ENCODE assay signal across 12 cellular contexts in the genomic region with DNA sequence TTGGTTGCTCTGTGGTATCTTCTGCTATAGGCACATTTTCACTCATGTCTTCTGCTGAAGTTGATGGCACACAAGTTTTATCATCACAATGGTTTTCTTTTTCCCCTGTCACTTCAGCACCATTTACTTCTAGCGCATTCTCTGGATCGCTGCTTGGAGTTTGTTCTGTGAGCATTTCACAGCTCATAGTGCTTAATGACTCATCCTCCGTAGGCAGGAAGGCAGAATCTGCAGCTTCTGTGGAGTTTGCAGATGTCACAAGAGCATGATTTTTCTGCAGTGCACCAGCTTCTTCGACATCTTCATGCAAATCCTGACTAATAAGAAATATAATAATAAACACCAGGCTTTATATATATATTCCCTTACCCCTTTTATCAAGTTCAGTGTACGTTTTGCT.
DNase-seq lines count a peak whose midpoint lies in the region; ATAC-seq and TF ChIP-seq lines count a peak whose summit lies in the region.
"Had no signal": no experiment of that assay in that cellular context is flagged by ENCODE, and none has a peak within 500 bp of the region (broad histone marks: within the 10 kb centered on the region; RNA-seq: fewer than 3 reads in every experiment).

No MANE protein-coding gene starts in this region.

- no peaks in the 10 kb centered on the region for H3K27me3 Mint-ChIP-seq in MCF 10A (ENCODE audit: insufficient read depth, unreplicated experiment)
- no peaks in the 10 kb centered on the region for H3K27me3 Mint-ChIP-seq in activated naive CD8-positive, alpha-beta T cell treated with anti-CD3 and anti-CD28 coated beads for 36 hours
- H3K27me3 Mint-ChIP-seq: activated T-cell treated with anti-CD3 and anti-CD28 coated beads, Interleukin-2, amount 50 U/mL, for 24 hours had no signal

- CTCF ChIA-PET in MCF 10A (lab: Yijun Ruan, JAX): no interaction called here

- H3K4me2 ChIP-seq in smooth muscle cell: no peak overlapping the region

- H3K4me3 ChIP-seq in breast epithelium: no peak overlapping the region
- no peak overlapping the region for H3K4me3 ChIP-seq in astrocyte of the spinal cord (ENCODE audit: low read depth, low read length)
- no peak overlapping the region for H3K4me3 ChIP-seq in smooth muscle cell
- H3K4me3 ChIP-seq in mucosa of descending colon: no peak overlapping the region
- H3K4me3 ChIP-seq: coronary artery had no signal

- H3K9ac ChIP-seq in smooth muscle cell (ENCODE audit: low read depth): no peak overlapping the region

- H3K27me3 ChIP-seq in breast epithelium (peaks cover 0 to 6% of the 10 kb centered on the region in 2 donors), smooth muscle cell (ENCODE audit: low read depth) (no peaks in the 10 kb centered on the region)

- H3K9me3 ChIP-seq in breast epithelium (no peaks in the 10 kb centered on the region), smooth muscle cell (replicated peaks; ENCODE audit: low read depth) (no peaks in the 10 kb centered on the region), mucosa of descending colon (no peaks in the 10 kb centered on the region)

- H3K4me3 Mint-ChIP-seq in MCF 10A (ENCODE audit: unreplicated experiment): no peak overlapping the region
- H3K4me3 Mint-ChIP-seq in activated naive CD8-positive, alpha-beta T cell treated with anti-CD3 and anti-CD28 coated beads for 36 hours: no peak overlapping the region
- H3K4me3 Mint-ChIP-seq: activated T-cell treated with anti-CD3 and anti-CD28 coated beads, Interleukin-2, amount 50 U/mL, for 24 hours; nephron had no signal

- no peak for ATAC-seq in mucosa of descending colon
- ATAC-seq in stimulated activated naive CD8-positive, alpha-beta T cell treated with anti-CD3 and anti-CD28 coated beads, Interleukin-15, Interleukin-2, amounts not matched to agents 100 U/mL and 50 U/mL, for 24 hours: no peak

- no peaks in the 10 kb centered on the region for H3K79me2 ChIP-seq in smooth muscle cell (ENCODE audit: low read depth)

- no peaks in the 10 kb centered on the region for H3F3A ChIP-seq in smooth muscle cell (ENCODE audit: low read depth)

- no peaks in the 10 kb centered on the region for H3K4me1 ChIP-seq in breast epithelium
- no peaks in the 10 kb centered on the region for H3K4me1 ChIP-seq in smooth muscle cell (ENCODE audit: low read depth)
- no peaks in the 10 kb centered on the region for H3K4me1 ChIP-seq in mucosa of descending colon (ENCODE audit: low read depth)

- POLR2A ChIA-PET in MCF 10A (lab: Yijun Ruan, JAX): no interaction called here

- no peaks in the 10 kb centered on the region for H4K20me1 ChIP-seq in smooth muscle cell (ENCODE audit: low read depth)

- no peak overlapping the region for H3K27ac Mint-ChIP-seq in MCF 10A (ENCODE audit: low read depth, unreplicated experiment)
- no peak overlapping the region for H3K27ac Mint-ChIP-seq in activated naive CD8-positive, alpha-beta T cell treated with anti-CD3 and anti-CD28 coated beads for 36 hours
- H3K27ac Mint-ChIP-seq: activated T-cell treated with anti-CD3 and anti-CD28 coated beads, Interleukin-2, amount 50 U/mL, for 24 hours; nephron had no signal

- no TSS peak for BruUV-seq in MCF 10A (replicated peaks; lab: Mats Ljungman, UMichigan)

- H3K27ac ChIP-seq in breast epithelium (no peak overlapping the region), smooth muscle cell (ENCODE audit: low read depth) (no peak overlapping the region)
- H3K27ac ChIP-seq: coronary artery had no signal

- TF ChIP-seq POLR2A in breast epithelium (IDR thresholded peaks at IDR 0.05): no peak

- WGBS in smooth muscle cell (ENCODE audit: low lambda C conversion rate): 39% methylated on average over 5 of the region's 5 CpGs

- in situ Hi-C loops in astrocyte of the spinal cord (cut with HindIII; ENCODE audit: low sequenced_read_pairs): no loop called here

- intact Hi-C loops in MCF 10A (cut with micrococcal nuclease): no loop called here
- intact Hi-C loops in breast epithelium (cut with DNase I; ENCODE audit: low total_unique reads): no loop called here
- intact Hi-C loops in mucosa of descending colon (cut with DNase I, micrococcal nuclease): no loop called here

- TF ChIP-seq CTCF in MCF 10A (IDR thresholded peaks at IDR 0.05; ENCODE audit: unreplicated experiment) (no peak), breast epithelium (IDR thresholded peaks at IDR 0.05) (no peak), astrocyte of the spinal cord (IDR thresholded peaks at IDR 0.05; ENCODE audit: low read depth, low read length) (no peak), smooth muscle cell (IDR thresholded peaks at IDR 0.05; ENCODE audit: borderline replicate concordance, insufficient read depth, poor library complexity, severe bottlenecking) (no peak), mucosa of descending colon (IDR thresholded peaks at IDR 0.05) (no peak)

- H3K9me3 Mint-ChIP-seq in MCF 10A (ENCODE audit: unreplicated experiment): no peaks in the 10 kb centered on the region
- no peaks in the 10 kb centered on the region for H3K9me3 Mint-ChIP-seq in activated naive CD8-positive, alpha-beta T cell treated with anti-CD3 and anti-CD28 coated beads for 36 hours
- H3K9me3 Mint-ChIP-seq: activated T-cell treated with anti-CD3 and anti-CD28 coated beads, Interleukin-2, amount 50 U/mL, for 24 hours; nephron had no signal

- DNase-seq in MCF 10A (ENCODE audit: unreplicated experiment): peak; percentile 62
- no peak for DNase-seq in breast epithelium (ENCODE audit: low spot score in 2 of 2)
- peak; percentile 74 for DNase-seq in astrocyte of the spinal cord (ENCODE audit: low read depth, low spot score)
- DNase-seq in iPS-NIHi11 (ENCODE audit: low spot score): peak; percentile 2
- DNase-seq in smooth muscle cell (lab: John Stamatoyannopoulos, UW; ENCODE audit: unreplicated experiment): no peak
- no peak for DNase-seq in mucosa of descending colon
- no peak for DNase-seq in stimulated activated naive CD8-positive, alpha-beta T cell treated with anti-CD3 and anti-CD28 coated beads, Interleukin-15, Interleukin-2, amounts not matched to agents 100 U/mL and 50 U/mL, for 24 hours
- DNase-seq in activated naive CD8-positive, alpha-beta T cell treated with anti-CD3 and anti-CD28 coated beads for 36 hours: no peak
- DNase-seq: activated T-cell treated with anti-CD3 and anti-CD28 coated beads, Interleukin-2, amount 50 U/mL, for 24 hours; stimulated activated CD4-positive, alpha-beta T cell treated with anti-CD3 and anti-CD28 coated beads, Interleukin-4, amount 100 ng/mL, for 1 hour had no signal

- H3K36me3 ChIP-seq in breast epithelium (no peaks in the 10 kb centered on the region), smooth muscle cell (ENCODE audit: low read depth) (no peaks in the 10 kb centered on the region), mucosa of descending colon (ENCODE audit: low read depth) (no peaks in the 10 kb centered on the region)

- peaks cover 24% of the 10 kb centered on the region for H3K36me3 Mint-ChIP-seq in MCF 10A (ENCODE audit: insufficient read depth, unreplicated experiment)
- H3K36me3 Mint-ChIP-seq in activated naive CD8-positive, alpha-beta T cell treated with anti-CD3 and anti-CD28 coated beads for 36 hours: peaks cover 13% of the 10 kb centered on the region

- peaks cover 10% of the 10 kb centered on the region for H3K4me1 Mint-ChIP-seq in MCF 10A (ENCODE audit: insufficient read depth, unreplicated experiment)
- H3K4me1 Mint-ChIP-seq in activated naive CD8-positive, alpha-beta T cell treated with anti-CD3 and anti-CD28 coated beads for 36 hours: no peaks in the 10 kb centered on the region

- H2AFZ ChIP-seq in smooth muscle cell (ENCODE audit: low read depth): no peak overlapping the region

Comparison
In these comparisons a context has a peak if more than half of its experiments do, and no peak if none do; other contexts are left out.
1. DNase-seq: peak in MCF 10A (single experiment), astrocyte of the spinal cord (single experiment) and iPS-NIHi11 (single experiment); none in breast epithelium (0 of 2), smooth muscle cell (single experiment), mucosa of descending colon (0 of 3), stimulated activated naive CD8-positive, alpha-beta T cell treated with anti-CD3 and anti-CD28 coated beads, Interleukin-15, Interleukin-2, amounts not matched to agents 100 U/mL and 50 U/mL, for 24 hours (single experiment) and activated naive CD8-positive, alpha-beta T cell treated with anti-CD3 and anti-CD28 coated beads for 36 hours (single experiment).